Comparison of ENCODE assay signal across 8 cellular contexts in genomic region chr17:81119223-81120148, GRCh38. TPM values are rescaled to one million over a fixed set of nuclear protein-coding genes. Genes with fewer than 3 reads are reported as not detected.
A peak's percentile ranks its signal among the peaks of the same experiment; 100 is the strongest.
DNase-seq lines count a peak whose midpoint lies in the region; ATAC-seq lines count a peak whose summit lies in the region.

No MANE protein-coding gene starts in this region.

- H3K27ac ChIP-seq in Karpas-422 (ENCODE audit: low read length), result no peak overlapping the region
- H3K27ac ChIP-seq in urinary bladder (ENCODE audit: low read depth), result no peak overlapping the region

- WGBS in urinary bladder, result 18% methylated on average over 89 of the region's 89 CpGs

- H3K9ac ChIP-seq in Karpas-422 (ENCODE audit: low read length), result no peak overlapping the region

- intact Hi-C loops in left ventricle myocardium superior (cut with micrococcal nuclease), result no loop called here

- no peaks in the 10 kb centered on the region for H3K9me2 ChIP-seq in Karpas-422 (replicated peaks; ENCODE audit: insufficient read depth, low read length)

- H3K4me1 ChIP-seq in Karpas-422 (ENCODE audit: low read length) (no peaks in the 10 kb centered on the region), urinary bladder (ENCODE audit: insufficient read depth) (no peaks in the 10 kb centered on the region)

- H3K79me2 ChIP-seq in Karpas-422 (ENCODE audit: low read length), result no peaks in the 10 kb centered on the region

- H3K4me2 ChIP-seq in Karpas-422 (ENCODE audit: low read depth, low read length, poor library complexity, severe bottlenecking), result no peak overlapping the region

- no peaks in the 10 kb centered on the region for H3K36me3 Mint-ChIP-seq in T-helper 2 cell treated with Interferon-gamma antibody and Interleukin-4, amounts not matched to agents 5 μg/mL and 100 μg/mL, for 36 hours (ENCODE audit: low read depth)

- no peaks in the 10 kb centered on the region for H3K27me3 Mint-ChIP-seq in T-helper 2 cell treated with Interferon-gamma antibody and Interleukin-4, amounts not matched to agents 5 μg/mL and 100 μg/mL, for 36 hours (ENCODE audit: low read depth)

- H3K27ac Mint-ChIP-seq in T-helper 2 cell treated with Interferon-gamma antibody and Interleukin-4, amounts not matched to agents 5 μg/mL and 100 μg/mL, for 36 hours, result peak overlapping the region; percentile 87

- no peaks in the 10 kb centered on the region for H3K9me3 Mint-ChIP-seq in T-helper 2 cell treated with Interferon-gamma antibody and Interleukin-4, amounts not matched to agents 5 μg/mL and 100 μg/mL, for 36 hours

- ATAC-seq in left ventricle myocardium superior (peak; percentile 36), GM19467 (IDR thresholded peaks at IDR 0.05; ENCODE audit: unreplicated experiment) (no peak)

- H3K27me3 ChIP-seq in Karpas-422 (ENCODE audit: low read length), result no peaks in the 10 kb centered on the region

- H3K4me3 Mint-ChIP-seq in T-helper 2 cell treated with Interferon-gamma antibody and Interleukin-4, amounts not matched to agents 5 μg/mL and 100 μg/mL, for 36 hours, result peak overlapping the region; percentile 63

- no peaks in the 10 kb centered on the region for H4K20me1 ChIP-seq in Karpas-422 (ENCODE audit: insufficient read depth, low read depth, low read length)

- no peak overlapping the region for H2AFZ ChIP-seq in Karpas-422 (ENCODE audit: low read length)

- H3K4me3 ChIP-seq in Karpas-422 (ENCODE audit: low read length) (no peak overlapping the region), urinary bladder (ENCODE audit: low read depth, low read length) (peak overlapping the region; percentile 6)

- H3K4me1 Mint-ChIP-seq in T-helper 2 cell treated with Interferon-gamma antibody and Interleukin-4, amounts not matched to agents 5 μg/mL and 100 μg/mL, for 36 hours (ENCODE audit: low read depth), result peaks cover 2% of the 10 kb centered on the region

- DNase-seq in EH (ENCODE audit: low read depth) (peak; percentile 93), Karpas-422 (peak; percentile 97), amygdala (lab: John Stamatoyannopoulos, UW) (peak in 51 of 56 donors; percentile 46 to 99 (median 90)), left ventricle myocardium superior (peak; percentile 74), pulmonary artery endothelial cell (ENCODE audit: low read depth, low spot score) (peak; percentile 82)
- peak; percentile 88 for DNase-seq in T-helper 2 cell treated with Interferon-gamma antibody and Interleukin-4, amounts not matched to agents 5 μg/mL and 100 μg/mL, for 36 hours (ENCODE audit: low spot score)

- H3K36me3 ChIP-seq in Karpas-422 (ENCODE audit: insufficient read depth, low read length), result no peaks in the 10 kb centered on the region
- H3K36me3 ChIP-seq in urinary bladder (ENCODE audit: insufficient read depth), result no peaks in the 10 kb centered on the region

- H3K9me3 ChIP-seq in Karpas-422 (ENCODE audit: low read length), result no peaks in the 10 kb centered on the region

RNA-seq across cellular contexts. Expression of gene PVALEF, which starts 45.8 kb away (rescaled TPM):
- total RNA-seq in Karpas-422 (2014; rRNA removed; shearing (Covaris generic); ENCODE audit: low replicate concordance), result not detected in 2 replicates
- total RNA-seq in left ventricle myocardium superior, result 0.20 TPM
- total RNA-seq in pulmonary artery endothelial cell, result not detected in 2 replicates
- total RNA-seq in urinary bladder, result not detected
- not detected for polyA plus RNA-seq in urinary bladder

RNA-seq across cellular contexts. Expression of gene AATK, which starts 46.5 kb away (rescaled TPM):
- total RNA-seq in Karpas-422 (2014; rRNA removed; shearing (Covaris generic); ENCODE audit: low replicate concordance), result not detected in 2 replicates
- total RNA-seq in left ventricle myocardium superior (14.5 TPM), pulmonary artery endothelial cell (2.1 and 3.0 TPM in 2 replicates), urinary bladder (7.6 TPM)
- 9.2 TPM for polyA plus RNA-seq in urinary bladder
